In the genomic region with DNA sequence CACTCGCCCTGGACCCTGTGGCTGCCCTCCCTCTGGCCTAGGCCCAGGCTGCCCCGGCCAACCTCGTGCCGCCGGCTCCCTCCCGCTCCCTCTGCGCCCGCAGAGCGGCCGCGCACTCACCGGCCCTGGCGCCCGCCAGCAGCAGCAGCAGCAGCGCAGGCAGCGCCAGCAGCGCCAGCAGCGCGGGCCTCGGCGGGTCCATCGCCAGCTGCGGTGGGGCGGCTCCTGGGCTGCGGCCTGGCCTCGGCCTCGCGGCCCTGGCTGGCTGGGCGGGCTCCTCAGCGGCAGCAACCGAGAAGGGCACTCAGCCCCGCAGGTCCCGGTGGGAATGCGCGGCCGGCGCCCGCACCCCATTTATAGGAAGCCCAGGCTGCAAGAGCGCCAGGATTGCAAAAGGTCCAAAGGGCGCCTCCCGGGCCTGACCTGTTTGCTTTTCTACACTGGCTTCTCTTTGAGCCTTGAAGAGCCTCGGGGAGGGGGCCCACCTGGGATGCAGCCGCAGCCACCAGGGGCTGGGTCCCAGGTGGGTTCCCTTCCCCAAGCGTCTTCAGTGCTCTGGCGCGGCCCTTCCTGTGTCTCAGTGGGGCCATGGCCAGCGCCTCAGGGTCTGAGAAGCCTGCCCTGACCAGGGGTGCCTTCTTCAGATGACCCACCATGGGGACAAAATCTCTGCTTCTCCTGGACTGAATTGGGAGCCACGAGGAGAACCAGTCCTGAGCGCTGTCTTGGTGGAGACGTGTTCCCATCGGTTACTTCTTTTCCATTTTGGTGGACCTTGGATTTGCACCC, we compare ENCODE assay signal across 10 cellular contexts. TPM values are rescaled to one million over a fixed set of nuclear protein-coding genes. Genes with fewer than 3 reads are reported as not detected.
DNase-seq lines count a peak whose midpoint lies in the region; ATAC-seq and TF ChIP-seq lines count a peak whose summit lies in the region.
"Had no signal": no experiment of that assay in that cellular context is flagged by ENCODE, and none has a peak within 500 bp of the region (broad histone marks: within the 10 kb centered on the region; RNA-seq: fewer than 3 reads in every experiment).

APOB (minus strand) TSS at position 330 of the 789 bp plus-strand sequence; CDS start at position 202, 128 bp downstream.

- CTCF ChIA-PET in PC-3 (lab: Charles Lee): no interaction called here

- DNase-seq in PC-3: no peak
- peak; percentile 78 for DNase-seq in hepatocyte (ENCODE audit: low spot score)
- DNase-seq in psoas muscle: peak; percentile 16 to 55
- DNase-seq in NCI-H2107 treated with DMSO at 0.1 percent for 48 hours (lab: John Stamatoyannopoulos, UW; ENCODE audit: unreplicated experiment): no peak
- DNase-seq in activated CD4-positive, CD25-positive, alpha-beta regulatory T cell (lab: John Stamatoyannopoulos, UW): no peak
- DNase-seq in erythroblast (lab: John Stamatoyannopoulos, UW): no peak
- DNase-seq: DMS79 treated with DMSO at 0.1 percent for 48 hours had no signal

- H3K9ac ChIP-seq in ES-I3 (ENCODE audit: low read depth, low read length) (peak within 1 kb of the TSS; percentile 52), PC-3 (ENCODE audit: low read length) (no peak within 1 kb of the TSS)

- POLR2A ChIA-PET in PC-3 (lab: Charles Lee; ENCODE audit: unreplicated experiment): no interaction called here

- H3K79me2 ChIP-seq in PC-3 (ENCODE audit: low read length) (no peaks in the 10 kb centered on the region), hepatocyte (no peaks in the 10 kb centered on the region)

- H3K9me3 ChIP-seq in ES-I3 (ENCODE audit: control insufficient read depth, insufficient read depth, low read length) (no peaks in the 10 kb centered on the region), PC-3 (ENCODE audit: low read length) (no peaks in the 10 kb centered on the region), hepatocyte (ENCODE audit: low read depth) (no peaks in the 10 kb centered on the region), psoas muscle (no peaks in the 10 kb centered on the region)

- no peak for ATAC-seq in PC-3
- ATAC-seq in psoas muscle: peak; percentile 39 to 71 (median 54)
- ATAC-seq in GM18517 (IDR thresholded peaks at IDR 0.05; ENCODE audit: unreplicated experiment): no peak

- H3K36me3 ChIP-seq in ES-I3 (ENCODE audit: insufficient read depth, low read length) (no peaks in the 10 kb centered on the region), PC-3 (ENCODE audit: low read depth, low read length) (no peaks in the 10 kb centered on the region), hepatocyte (replicated peaks; ENCODE audit: insufficient read depth, low read depth) (no peaks in the 10 kb centered on the region), psoas muscle (ENCODE audit: insufficient read depth in 1 of 2, low read depth in 1 of 2) (no peaks in the 10 kb centered on the region)

- TF ChIP-seq CTCF in PC-3 (conservative IDR thresholded peaks at IDR 0.05; ENCODE audit: low read depth, low read length) (no peak), hepatocyte (IDR thresholded peaks at IDR 0.05; ENCODE audit: poor library complexity) (no peak), psoas muscle (IDR thresholded peaks at IDR 0.05) (no peak)

- no TSS peak for BruUV-seq in PC-3 (replicated peaks; lab: Mats Ljungman, UMichigan)

- H3K4me3 ChIP-seq in PC-3 (ENCODE audit: low read length): no peak within 1 kb of the TSS
- H3K4me3 ChIP-seq in hepatocyte: peak within 1 kb of the TSS; percentile 14
- peak within 1 kb of the TSS; percentile 51 for H3K4me3 ChIP-seq in psoas muscle

- H2AFZ ChIP-seq in PC-3 (ENCODE audit: low read length) (0 out of 2 replicates have a peak within 1 kb of the TSS, but pooled peaks have one; percentile 41), hepatocyte (peak within 1 kb of the TSS; percentile 30)

- H3K4me2 ChIP-seq in PC-3 (ENCODE audit: low read length) (no peak within 1 kb of the TSS), hepatocyte (peak within 1 kb of the TSS; percentile 81)

- H3K27me3 ChIP-seq in PC-3 (ENCODE audit: low read length) (peaks cover 26% of the 10 kb centered on the region), hepatocyte (no peaks in the 10 kb centered on the region), psoas muscle (ENCODE audit: insufficient read depth in 3 of 3, low read length in 2 of 3) (peaks cover 0 to 12% (median 2%) of the 10 kb centered on the region in 3 donors)

- 15% methylated on average over 50 of the region's 51 CpGs for WGBS in hepatocyte (ENCODE audit: low lambda C conversion rate, missing lambda C conversion rate)
- 22 to 24% (median 24%) methylated on average over 40 to 51 of the region's 51 CpGs for WGBS in psoas muscle, 3 donors

- H4K20me1 ChIP-seq in PC-3 (ENCODE audit: low read length): no peaks in the 10 kb centered on the region
- H4K20me1 ChIP-seq in hepatocyte (ENCODE audit: insufficient read depth, poor library complexity, severe bottlenecking): no peaks in the 10 kb centered on the region

- intact Hi-C loops in PC-3 (cut with micrococcal nuclease): loop anchor here (5.0 kb wide), 1 partner anchor 273 kb away; no protein-coding TSS in a partner anchor
- intact Hi-C loops in psoas muscle (cut with DNase I): loop anchor here (2.0 to 10.0 kb wide), 4 partner anchors 73 to 379 kb away; partner anchors contain the start of gene GDF7 (in 1 of the 2)

- no peak for TF ChIP-seq POLR2A in erythroblast (IDR thresholded peaks at IDR 0.05; ENCODE audit: low read length)

- H3K9me2 ChIP-seq in PC-3 (replicated peaks; ENCODE audit: low read length) (no peaks in the 10 kb centered on the region), hepatocyte (replicated peaks; ENCODE audit: insufficient read depth) (no peaks in the 10 kb centered on the region)

- H3K27ac ChIP-seq in PC-3 (ENCODE audit: low read length) (no peak within 1 kb of the TSS), hepatocyte (peak within 1 kb of the TSS; percentile 55), psoas muscle (no peak within 1 kb of the TSS)

- no peaks in the 10 kb centered on the region for H3F3A ChIP-seq in PC-3 (ENCODE audit: low read length, unreplicated experiment)

- H3K4me1 ChIP-seq in ES-I3 (ENCODE audit: insufficient read depth, low read length): peaks cover 8% of the 10 kb centered on the region; the same call in 1 of the 2 replicates
- H3K4me1 ChIP-seq in PC-3 (ENCODE audit: insufficient read depth, low read length): no peaks in the 10 kb centered on the region
- peaks cover 6% of the 10 kb centered on the region for H3K4me1 ChIP-seq in hepatocyte (ENCODE audit: insufficient read depth)
- peaks cover 7% of the 10 kb centered on the region for H3K4me1 ChIP-seq in psoas muscle

RNA-seq across cellular contexts. Expression of gene APOB, which starts in this region (rescaled TPM):
- not detected in 2 replicates for total RNA-seq in PC-3 (2014; rRNA removed)
- total RNA-seq in hepatocyte: 804 and 814 TPM in 2 replicates
- 123 and 184 TPM in 2 replicates for polyA plus RNA-seq in hepatocyte
- total RNA-seq in psoas muscle: under 1 TPM; 0.34 to 0.64 (median 0.41) TPM
- polyA plus RNA-seq in psoas muscle: under 1 TPM; 0.03 to 0.34 (median 0.04) TPM
- total RNA-seq: myocyte had no signal

Comparison
In these comparisons a context has a peak if more than half of its experiments do, and no peak if none do; other contexts are left out.
1. RNA of gene APOB (total RNA-seq): 804 to 814 TPM in hepatocyte; 0.34 to 0.64 TPM in psoas muscle and not detected in PC-3; every median in the first group is over 100 times any median in the second.
2. RNA of gene APOB (polyA plus RNA-seq): 123 to 184 TPM in hepatocyte; 0.03 to 0.34 TPM in psoas muscle; every median in the first group is over 10 times any median in the second.
3. Peak in DNase-seq, ATAC-seq and H3K4me3 ChIP-seq in psoas muscle; RNA of the gene not detected or under 1 TPM.